Comparison of ENCODE assay signal across 8 cellular contexts in the genomic region with DNA sequence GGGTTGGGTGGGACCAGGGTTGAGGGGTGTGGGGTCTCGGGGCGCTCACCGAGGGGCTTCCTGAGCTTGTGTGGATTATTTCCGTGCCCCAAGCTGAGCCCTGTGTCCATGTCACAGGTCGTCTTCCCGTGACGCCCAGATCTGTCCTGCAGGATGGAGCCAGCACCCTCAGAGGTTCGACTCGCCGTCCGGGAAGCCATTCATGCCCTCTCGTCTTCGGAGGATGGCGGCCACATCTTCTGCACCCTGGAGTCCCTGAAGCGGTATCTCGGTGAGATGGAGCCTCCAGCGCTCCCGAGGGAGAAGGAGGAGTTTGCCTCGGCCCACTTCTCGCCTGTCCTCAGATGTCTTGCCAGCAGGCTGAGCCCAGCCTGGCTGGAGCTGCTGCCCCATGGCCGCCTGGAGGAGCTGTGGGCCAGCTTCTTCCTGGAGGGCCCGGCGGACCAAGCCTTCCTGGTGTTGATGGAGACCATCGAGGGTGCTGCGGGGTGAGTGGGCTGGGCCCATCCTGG. TPM values are rescaled to one million over a fixed set of nuclear protein-coding genes. Genes with fewer than 3 reads are reported as not detected.
DNase-seq lines count a peak whose midpoint lies in the region; ATAC-seq and TF ChIP-seq lines count a peak whose summit lies in the region.

No MANE protein-coding gene starts in this region.

- H3K9me3 ChIP-seq in muscle layer of duodenum (ENCODE audit: control insufficient read depth in 1 of 2, low read length in 2 of 2), result no peaks in the 10 kb centered on the region

- H3K36me3 ChIP-seq in muscle layer of duodenum (ENCODE audit: control insufficient read depth in 1 of 2, insufficient read depth in 2 of 2, low read length in 2 of 2), result peaks cover 0 to 18% of the 10 kb centered on the region in 2 donors

- H3K36me3 Mint-ChIP-seq in activated naive CD4-positive, alpha-beta T cell treated with anti-CD3 and anti-CD28 coated beads for 36 hours (ENCODE audit: low read depth), result peaks cover 19% of the 10 kb centered on the region

- ATAC-seq in HG02884 (IDR thresholded peaks at IDR 0.05; ENCODE audit: unreplicated experiment), result no peak

- H3K27me3 Mint-ChIP-seq in activated naive CD4-positive, alpha-beta T cell treated with anti-CD3 and anti-CD28 coated beads for 36 hours (ENCODE audit: low read depth), result no peaks in the 10 kb centered on the region

- H3K27me3 ChIP-seq in muscle layer of duodenum (ENCODE audit: low read depth, low read length), result no peaks in the 10 kb centered on the region

- H3K27ac Mint-ChIP-seq in activated naive CD4-positive, alpha-beta T cell treated with anti-CD3 and anti-CD28 coated beads for 36 hours, result peak overlapping the region; percentile 69

- DNase-seq in activated naive CD4-positive, alpha-beta T cell treated with anti-CD3 and anti-CD28 coated beads for 36 hours, result no peak
- DNase-seq in activated naive CD4-positive, alpha-beta T cell treated with anti-CD3 and anti-CD28 coated beads, Interleukin-2, amount 50 U/mL, for 16 hours, result no peak
- DNase-seq in RPMI7951 (ENCODE audit: low read depth) (peak; percentile 71), epithelial cell of esophagus (ENCODE audit: low read depth) (peak; percentile 76), SIG-M5 treated with dmso at 0.1 percent for 504 hours (lab: John Stamatoyannopoulos, UW; ENCODE audit: unreplicated experiment) (no peak)
- DNase-seq in effector CD4-positive, alpha-beta T cell, result no peak

- H3K4me3 ChIP-seq in epithelial cell of esophagus (ENCODE audit: low read length) (peak overlapping the region; percentile 67), muscle layer of duodenum (ENCODE audit: low read depth in 1 of 2, low read length in 2 of 2) (peak overlapping the region; percentile 65 to 93)

- no peaks in the 10 kb centered on the region for H3K9me3 Mint-ChIP-seq in activated naive CD4-positive, alpha-beta T cell treated with anti-CD3 and anti-CD28 coated beads for 36 hours

- intact Hi-C loops in activated naive CD4-positive, alpha-beta T cell treated with anti-CD3 and anti-CD28 coated beads for 36 hours (cut with micrococcal nuclease), result loop anchor here (10.0 kb wide), 1 partner anchor 121 kb away; the partner anchor contains the start of genes CRAMP1 and IFT140

- CTCF ChIA-PET in activated naive CD4-positive, alpha-beta T cell treated with anti-CD3 and anti-CD28 coated beads for 36 hours (lab: Charles Lee), result no interaction called here

- peak overlapping the region; percentile 90 for H3K4me3 Mint-ChIP-seq in activated naive CD4-positive, alpha-beta T cell treated with anti-CD3 and anti-CD28 coated beads for 36 hours

- TF ChIP-seq CTCF in epithelial cell of esophagus (IDR thresholded peaks at IDR 0.05; ENCODE audit: insufficient read depth, low read depth, low read length, missing control alignments), result peak; percentile 63

- peaks cover 13 to 27% of the 10 kb centered on the region in 2 donors for H3K4me1 ChIP-seq in muscle layer of duodenum (ENCODE audit: control insufficient read depth in 1 of 2, insufficient read depth in 2 of 2, low read length in 2 of 2)

- peaks cover 16% of the 10 kb centered on the region for H3K4me1 Mint-ChIP-seq in activated naive CD4-positive, alpha-beta T cell treated with anti-CD3 and anti-CD28 coated beads for 36 hours (ENCODE audit: low read depth)

- no peak overlapping the region for H3K27ac ChIP-seq in muscle layer of duodenum (ENCODE audit: low read length)

RNA-seq across cellular contexts. Expression of gene TELO2, which starts 1.0 kb away (rescaled TPM):
- total RNA-seq in activated naive CD4-positive, alpha-beta T cell treated with anti-CD3 and anti-CD28 coated beads for 36 hours, result 10 to 100 TPM; 68.1 to 76.1 TPM
- total RNA-seq in RPMI7951 (2014; rRNA removed; shearing (Covaris generic)), result 9.0 and 12.8 TPM in 2 replicates

RNA-seq across cellular contexts. Expression of gene PTX4, which starts 5.4 kb away (rescaled TPM):
- not detected for total RNA-seq in activated naive CD4-positive, alpha-beta T cell treated with anti-CD3 and anti-CD28 coated beads for 36 hours
- total RNA-seq in RPMI7951 (2014; rRNA removed; shearing (Covaris generic)), result not detected in 2 replicates

RNA-seq across cellular contexts. Expression of gene CLCN7, which starts 19.4 kb away (rescaled TPM):
- total RNA-seq in activated naive CD4-positive, alpha-beta T cell treated with anti-CD3 and anti-CD28 coated beads for 36 hours, result 10 to 100 TPM; 31.7 to 34.5 TPM
- 33.3 and 38.6 TPM in 2 replicates for total RNA-seq in RPMI7951 (2014; rRNA removed; shearing (Covaris generic))

RNA-seq across cellular contexts. Expression of gene TMEM204, which starts 39.3 kb away (rescaled TPM):
- 1 to 10 TPM; 7.7 to 8.2 TPM for total RNA-seq in activated naive CD4-positive, alpha-beta T cell treated with anti-CD3 and anti-CD28 coated beads for 36 hours
- total RNA-seq in RPMI7951 (2014; rRNA removed; shearing (Covaris generic)), result not detected in 2 replicates

RNA-seq across cellular contexts. Expression of gene CCDC154, which starts 49.8 kb away (rescaled TPM):
- total RNA-seq in activated naive CD4-positive, alpha-beta T cell treated with anti-CD3 and anti-CD28 coated beads for 36 hours, result 1 to 10 TPM in 1 of 2 experiments, under 1 TPM in 1; 0.74 to 1.8 TPM
- total RNA-seq in RPMI7951 (2014; rRNA removed; shearing (Covaris generic)), result not detected in 2 replicates

Comparison
In these comparisons a context has a peak if more than half of its experiments do, and no peak if none do; other contexts are left out.
1. DNase-seq: peak in RPMI7951 (single experiment) and epithelial cell of esophagus (single experiment); none in activated naive CD4-positive, alpha-beta T cell treated with anti-CD3 and anti-CD28 coated beads for 36 hours (single experiment), activated naive CD4-positive, alpha-beta T cell treated with anti-CD3 and anti-CD28 coated beads, Interleukin-2, amount 50 U/mL, for 16 hours (single experiment), SIG-M5 treated with dmso at 0.1 percent for 504 hours (single experiment) and effector CD4-positive, alpha-beta T cell (single experiment).